Comparison of ENCODE assay signal across 1 cellular context in the genomic region with DNA sequence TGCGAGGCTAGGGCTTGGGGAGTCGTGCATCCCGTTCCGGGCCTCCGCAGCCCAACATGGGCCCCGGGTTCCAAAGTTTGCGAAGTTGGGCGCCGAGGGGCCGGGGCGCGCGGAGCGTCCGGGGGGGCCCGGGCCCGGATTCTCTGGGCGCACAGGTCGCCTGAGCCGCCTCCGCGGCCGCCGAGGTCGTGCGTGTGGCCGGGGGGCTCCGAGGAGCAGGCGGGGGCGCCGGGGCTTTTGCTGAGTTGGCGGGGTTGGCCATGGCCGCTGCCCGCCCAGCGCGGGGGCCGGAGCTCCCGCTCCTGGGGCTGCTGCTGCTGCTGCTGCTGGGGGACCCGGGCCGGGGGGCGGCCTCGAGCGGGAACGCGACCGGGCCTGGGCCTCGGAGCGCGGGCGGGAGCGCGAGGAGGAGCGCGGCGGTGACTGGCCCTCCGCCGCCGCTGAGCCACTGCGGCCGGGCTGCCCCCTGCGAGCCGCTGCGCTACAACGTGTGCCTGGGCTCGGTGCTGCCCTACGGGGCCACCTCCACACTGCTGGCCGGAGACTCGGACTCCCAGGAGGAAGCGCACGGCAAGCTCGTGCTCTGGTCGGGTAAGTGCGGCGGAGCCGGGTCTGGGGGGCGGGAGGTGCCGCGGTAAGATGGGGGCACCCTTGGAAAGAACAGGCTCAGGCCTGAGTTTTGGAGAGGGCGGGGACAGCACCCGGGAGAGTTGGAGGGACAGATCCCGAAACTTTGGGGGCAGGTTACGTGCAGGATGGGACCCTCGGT.
TF ChIP-seq lines count a peak whose summit lies in the region.

No MANE protein-coding gene starts in this region.

TF ChIP-seq in HepG2, 621 proteins besides CTCF, POLR2A, EP300 and RAD21 (continued from another document and continues in another):
- TF ChIP-seq, protein P1, sequence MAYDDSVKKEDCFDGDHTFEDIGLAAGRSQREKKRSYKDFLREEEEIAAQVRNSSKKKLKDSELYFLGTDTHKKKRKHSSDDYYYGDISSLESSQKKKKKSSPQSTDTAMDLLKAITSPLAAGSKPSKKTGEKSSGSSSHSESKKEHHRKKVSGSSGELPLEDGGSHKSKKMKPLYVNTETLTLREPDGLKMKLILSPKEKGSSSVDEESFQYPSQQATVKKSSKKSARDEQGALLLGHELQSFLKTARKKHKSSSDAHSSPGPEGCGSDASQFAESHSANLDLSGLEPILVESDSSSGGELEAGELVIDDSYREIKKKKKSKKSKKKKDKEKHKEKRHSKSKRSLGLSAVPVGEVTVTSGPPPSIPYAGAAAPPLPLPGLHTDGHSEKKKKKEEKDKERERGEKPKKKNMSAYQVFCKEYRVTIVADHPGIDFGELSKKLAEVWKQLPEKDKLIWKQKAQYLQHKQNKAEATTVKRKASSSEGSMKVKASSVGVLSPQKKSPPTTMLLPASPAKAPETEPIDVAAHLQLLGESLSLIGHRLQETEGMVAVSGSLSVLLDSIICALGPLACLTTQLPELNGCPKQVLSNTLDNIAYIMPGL (CRISPR knock-in tag; IDR thresholded peaks at IDR 0.05; ENCODE audit: borderline replicate concordance in 1 of 2, low read depth in 1 of 2): peak in 1 of 2 experiments; percentile 1; a peak in 1 of 4 replicates
- 0 out of 2 replicates have a peak, but pooled peaks have one; percentile 36 for TF ChIP-seq SKIL (CRISPR knock-in tag; IDR thresholded peaks at IDR 0.05; ENCODE audit: borderline replicate concordance)
- TF ChIP-seq ZNF136 (CRISPR knock-in tag; IDR thresholded peaks at IDR 0.05; ENCODE audit: low read depth): 0 out of 2 replicates have a peak, but pooled peaks have one; percentile 34
- TF ChIP-seq, protein P2, sequence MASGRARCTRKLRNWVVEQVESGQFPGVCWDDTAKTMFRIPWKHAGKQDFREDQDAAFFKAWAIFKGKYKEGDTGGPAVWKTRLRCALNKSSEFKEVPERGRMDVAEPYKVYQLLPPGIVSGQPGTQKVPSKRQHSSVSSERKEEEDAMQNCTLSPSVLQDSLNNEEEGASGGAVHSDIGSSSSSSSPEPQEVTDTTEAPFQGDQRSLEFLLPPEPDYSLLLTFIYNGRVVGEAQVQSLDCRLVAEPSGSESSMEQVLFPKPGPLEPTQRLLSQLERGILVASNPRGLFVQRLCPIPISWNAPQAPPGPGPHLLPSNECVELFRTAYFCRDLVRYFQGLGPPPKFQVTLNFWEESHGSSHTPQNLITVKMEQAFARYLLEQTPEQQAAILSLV (CRISPR knock-in tag; IDR thresholded peaks at IDR 0.05; ENCODE audit: borderline replicate concordance): peak; percentile 44; the same call in 1 of the 2 replicates
- no peak for TF ChIP-seq ZFP37 (CRISPR knock-in tag; IDR thresholded peaks at IDR 0.05; ENCODE audit: borderline replicate concordance)
- no peak for TF ChIP-seq PATZ1 (CRISPR knock-in tag; IDR thresholded peaks at IDR 0.05)
- no peak; the same call in 1 of the 2 replicates for TF ChIP-seq ZNF558 (CRISPR knock-in tag; IDR thresholded peaks at IDR 0.05; ENCODE audit: borderline replicate concordance)
- TF ChIP-seq DMAP1 (CRISPR knock-in tag; IDR thresholded peaks at IDR 0.05): peak; percentile 10; the same call in 1 of the 2 replicates
- TF ChIP-seq E2F5 (CRISPR knock-in tag; conservative IDR thresholded peaks at IDR 0.05): no peak
- TF ChIP-seq KDM2A (CRISPR knock-in tag; IDR thresholded peaks at IDR 0.05; ENCODE audit: borderline replicate concordance, low read depth): peak; percentile 42; the same call in 1 of the 2 replicates
- TF ChIP-seq HNRNPL (IDR thresholded peaks at IDR 0.05; ENCODE audit: low read depth, low read length): 0 out of 2 replicates have a peak, but pooled peaks have one; percentile 18
- TF ChIP-seq ZSCAN20 (CRISPR knock-in tag; IDR thresholded peaks at IDR 0.05; ENCODE audit: borderline replicate concordance): peak; percentile 27; the same call in 1 of the 2 replicates
- TF ChIP-seq EED (CRISPR knock-in tag; IDR thresholded peaks at IDR 0.05): peak; percentile 38; the same call in 1 of the 2 replicates
- no peak for TF ChIP-seq ZNF709 (CRISPR knock-in tag; IDR thresholded peaks at IDR 0.05)
- TF ChIP-seq IKZF1 (IDR thresholded peaks at IDR 0.05): no peak
- TF ChIP-seq ZNF687 (CRISPR knock-in tag; IDR thresholded peaks at IDR 0.05): peak; percentile 69
- TF ChIP-seq HMG20A (CRISPR knock-in tag; IDR thresholded peaks at IDR 0.05; ENCODE audit: borderline replicate concordance): no peak
- no peak for TF ChIP-seq ZMYM2 (CRISPR knock-in tag; IDR thresholded peaks at IDR 0.05)
- TF ChIP-seq MZF1 (CRISPR knock-in tag; IDR thresholded peaks at IDR 0.05; ENCODE audit: borderline replicate concordance): no peak
- no peak for TF ChIP-seq MAZ (IDR thresholded peaks at IDR 0.05; ENCODE audit: borderline replicate concordance, low read depth, low read length)
- TF ChIP-seq MAZ (CRISPR knock-in tag; IDR thresholded peaks at IDR 0.05; ENCODE audit: low read depth): peak; percentile 53; the same call in 1 of the 2 replicates
- TF ChIP-seq PRPF4 (IDR thresholded peaks at IDR 0.05; ENCODE audit: low read depth, low read length, poor library complexity, severe bottlenecking): no peak
- no peak for TF ChIP-seq PCBP2 (optimal IDR thresholded peaks at IDR 0.05; ENCODE audit: low read depth, low read length, poor library complexity, severe bottlenecking)
- no peak for TF ChIP-seq ZNF3 (CRISPR knock-in tag; IDR thresholded peaks at IDR 0.05)
- TF ChIP-seq IRX3 (CRISPR knock-in tag; IDR thresholded peaks at IDR 0.05; ENCODE audit: borderline replicate concordance, low read depth): peak; percentile 41; the same call in 1 of the 2 replicates
- 0 out of 2 replicates have a peak, but pooled peaks have one; percentile 42 for TF ChIP-seq ZNF225 (CRISPR knock-in tag; IDR thresholded peaks at IDR 0.05)
- TF ChIP-seq SAP130 (CRISPR knock-in tag; IDR thresholded peaks at IDR 0.05; ENCODE audit: low read depth): 0 out of 2 replicates have a peak, but pooled peaks have one; percentile 11
- no peak for TF ChIP-seq TARDBP (CRISPR knock-in tag; IDR thresholded peaks at IDR 0.05)
- TF ChIP-seq, protein P3, sequence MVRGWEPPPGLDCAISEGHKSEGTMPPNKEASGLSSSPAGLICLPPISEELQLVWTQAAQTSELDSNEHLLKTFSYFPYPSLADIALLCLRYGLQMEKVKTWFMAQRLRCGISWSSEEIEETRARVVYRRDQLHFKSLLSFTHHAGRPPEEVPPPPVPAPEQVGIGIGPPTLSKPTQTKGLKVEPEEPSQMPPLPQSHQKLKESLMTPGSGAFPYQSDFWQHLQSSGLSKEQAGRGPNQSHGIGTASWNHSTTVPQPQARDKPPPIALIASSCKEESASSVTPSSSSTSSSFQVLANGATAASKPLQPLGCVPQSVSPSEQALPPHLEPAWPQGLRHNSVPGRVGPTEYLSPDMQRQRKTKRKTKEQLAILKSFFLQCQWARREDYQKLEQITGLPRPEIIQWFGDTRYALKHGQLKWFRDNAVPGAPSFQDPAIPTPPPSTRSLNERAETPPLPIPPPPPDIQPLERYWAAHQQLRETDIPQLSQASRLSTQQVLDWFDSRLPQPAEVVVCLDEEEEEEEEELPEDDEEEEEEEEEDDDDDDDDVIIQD (CRISPR knock-in tag; IDR thresholded peaks at IDR 0.05; ENCODE audit: low read depth): no peak
- TF ChIP-seq MTERF4 (CRISPR knock-in tag; IDR thresholded peaks at IDR 0.05): no peak
- TF ChIP-seq NONO (IDR thresholded peaks at IDR 0.05): no peak
- 0 out of 2 replicates have a peak, but pooled peaks have one; percentile 23 for TF ChIP-seq NONO (CRISPR knock-in tag; conservative IDR thresholded peaks at IDR 0.05)
- no peak for TF ChIP-seq HNF4A (CRISPR knock-in tag; IDR thresholded peaks at IDR 0.05)
- TF ChIP-seq TBX2 (CRISPR knock-in tag; IDR thresholded peaks at IDR 0.05; ENCODE audit: borderline replicate concordance): peak; percentile 38; the same call in 1 of the 2 replicates
- 0 out of 2 replicates have a peak, but pooled peaks have one; percentile 39 for TF ChIP-seq ARNTL (CRISPR knock-in tag; IDR thresholded peaks at IDR 0.05)
- no peak for TF ChIP-seq ZNF891 (CRISPR knock-in tag; IDR thresholded peaks at IDR 0.05)
- 0 out of 2 replicates have a peak, but pooled peaks have one; percentile 1 for TF ChIP-seq YEATS4 (CRISPR knock-in tag; IDR thresholded peaks at IDR 0.05; ENCODE audit: borderline replicate concordance)
- TF ChIP-seq SRY (CRISPR knock-in tag; IDR thresholded peaks at IDR 0.05): peak; percentile 8; the same call in 1 of the 2 replicates
- no peak for TF ChIP-seq CREB3 (CRISPR knock-in tag; IDR thresholded peaks at IDR 0.05)
- TF ChIP-seq ZNF235 (CRISPR knock-in tag; IDR thresholded peaks at IDR 0.05; ENCODE audit: borderline replicate concordance): 0 out of 2 replicates have a peak, but pooled peaks have one; percentile 24
- TF ChIP-seq REPIN1 (CRISPR knock-in tag; IDR thresholded peaks at IDR 0.05; ENCODE audit: borderline replicate concordance, low read depth): 0 out of 2 replicates have a peak, but pooled peaks have one; percentile 33
